23 cellular contexts compared by ENCODE assay signal in the genomic region with DNA sequence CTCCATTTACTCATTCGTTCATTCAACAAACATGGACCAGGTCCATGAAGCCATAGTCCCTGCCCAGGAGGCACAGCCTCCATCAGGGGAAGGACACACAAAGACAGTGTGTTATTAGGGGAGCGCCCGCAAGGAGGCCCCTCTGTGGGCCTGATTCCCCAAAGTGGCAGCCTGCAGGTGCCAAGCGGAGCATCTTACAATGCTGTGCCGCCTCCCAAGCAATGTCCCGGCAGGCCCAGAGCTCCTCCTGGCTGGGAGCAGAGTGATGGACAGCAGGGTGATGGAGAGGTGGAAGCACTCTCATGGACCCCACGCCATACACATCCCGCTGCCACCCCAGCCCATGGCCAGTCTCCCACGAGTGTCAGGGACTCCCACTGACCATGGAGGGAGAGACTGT.
"Had no signal": no experiment of that assay in that cellular context is flagged by ENCODE, and none has a peak within 500 bp of the region (broad histone marks: within the 10 kb centered on the region; RNA-seq: fewer than 3 reads in every experiment).

No MANE protein-coding gene starts in this region.

- DNase-seq: dorsolateral prefrontal cortex; effector CD4-positive, alpha-beta T cell; foreskin melanocyte; glutamatergic neuron; heart right ventricle; hippocampal formation; islet precursor cell; left ventricle myocardium superior; naive thymus-derived CD8-positive, alpha-beta T cell; psoas muscle; right cardiac atrium; sigmoid colon; stimulated activated CD4-positive, alpha-beta T cell treated with anti-CD3 and anti-CD28 coated beads, Interleukin-2, amount 100 ng/mL, for 24 hours; stimulated activated CD4-positive, alpha-beta T cell treated with anti-CD3 and anti-CD28 coated beads, Interleukin-4, amount 100 ng/mL, for 24 hours; stimulated activated naive CD8-positive, alpha-beta T cell treated with anti-CD3 and anti-CD28 coated beads, Interleukin-15, amount 100 ng/mL, for 72 hours; transverse colon had no signal

- H3K27ac Mint-ChIP-seq: naive thymus-derived CD8-positive, alpha-beta T cell; stimulated activated memory B cell treated with anti-CD40 and anti-IgM and Interleukin-4, amounts not matched to agents 10 μg/mL and 1 μg/mL and 100 μg/mL, for 72 hours had no signal

- H3K9me3 Mint-ChIP-seq: naive thymus-derived CD8-positive, alpha-beta T cell; neural crest cell; stimulated activated memory B cell treated with anti-CD40 and anti-IgM and Interleukin-4, amounts not matched to agents 10 μg/mL and 1 μg/mL and 100 μg/mL, for 72 hours; stimulated activated naive CD8-positive, alpha-beta T cell treated with anti-CD3 and anti-CD28 coated beads, Interleukin-15, amount 100 ng/mL, for 72 hours had no signal

- H3K4me1 Mint-ChIP-seq: naive thymus-derived CD8-positive, alpha-beta T cell; neural crest cell; stimulated activated memory B cell treated with anti-CD40 and anti-IgM and Interleukin-4, amounts not matched to agents 10 μg/mL and 1 μg/mL and 100 μg/mL, for 72 hours; stimulated activated naive CD8-positive, alpha-beta T cell treated with anti-CD3 and anti-CD28 coated beads, Interleukin-15, amount 100 ng/mL, for 72 hours had no signal

- H3K4me1 ChIP-seq: esophagus muscularis mucosa, heart right ventricle, lower lobe of right lung, psoas muscle, sigmoid colon, suprapubic skin, transverse colon, vagina had no signal

- H3K27me3 ChIP-seq: dorsolateral prefrontal cortex, esophagus muscularis mucosa, heart right ventricle, sigmoid colon, suprapubic skin, transverse colon, vagina had no signal

- ATAC-seq: heart right ventricle; left ventricle myocardium superior; naive thymus-derived CD8-positive, alpha-beta T cell; psoas muscle; right cardiac atrium; stimulated activated memory B cell treated with anti-CD40 and anti-IgM and Interleukin-4, amounts not matched to agents 10 μg/mL and 1 μg/mL and 100 μg/mL, for 72 hours; stimulated activated naive CD8-positive, alpha-beta T cell treated with anti-CD3 and anti-CD28 coated beads, Interleukin-15, amount 100 ng/mL, for 72 hours had no signal

- H3K27me3 Mint-ChIP-seq: naive thymus-derived CD8-positive, alpha-beta T cell; stimulated activated memory B cell treated with anti-CD40 and anti-IgM and Interleukin-4, amounts not matched to agents 10 μg/mL and 1 μg/mL and 100 μg/mL, for 72 hours; stimulated activated naive CD8-positive, alpha-beta T cell treated with anti-CD3 and anti-CD28 coated beads, Interleukin-15, amount 100 ng/mL, for 72 hours had no signal

- H3K4me3 Mint-ChIP-seq: naive thymus-derived CD8-positive, alpha-beta T cell; neural crest cell; stimulated activated memory B cell treated with anti-CD40 and anti-IgM and Interleukin-4, amounts not matched to agents 10 μg/mL and 1 μg/mL and 100 μg/mL, for 72 hours; stimulated activated naive CD8-positive, alpha-beta T cell treated with anti-CD3 and anti-CD28 coated beads, Interleukin-15, amount 100 ng/mL, for 72 hours had no signal

- H3K4me3 ChIP-seq: dorsolateral prefrontal cortex, esophagus muscularis mucosa, heart right ventricle, lower lobe of right lung, psoas muscle, sigmoid colon, suprapubic skin, transverse colon, vagina had no signal

- H3K27ac ChIP-seq: dorsolateral prefrontal cortex, epithelial cell of prostate, esophagus muscularis mucosa, heart right ventricle, lower lobe of right lung, psoas muscle, sigmoid colon, suprapubic skin, transverse colon, vagina had no signal

- H3K9me3 ChIP-seq: esophagus muscularis mucosa, heart right ventricle, lower lobe of right lung, psoas muscle, sigmoid colon, suprapubic skin, transverse colon, vagina had no signal
